12 cellular contexts compared by ENCODE assay signal in genomic region chrX:153921511-153922285, GRCh38. TPM values are rescaled to one million over a fixed set of nuclear protein-coding genes. Genes with fewer than 3 reads are reported as not detected.
DNase-seq lines count a peak whose midpoint lies in the region; ATAC-seq, FAIRE-seq and TF ChIP-seq lines count a peak whose summit lies in the region.
"Had no signal": no experiment of that assay in that cellular context is flagged by ENCODE, and none has a peak within 500 bp of the region (broad histone marks: within the 10 kb centered on the region; RNA-seq: fewer than 3 reads in every experiment).

No MANE protein-coding gene starts in this region.

- intact Hi-C loops in heart right ventricle (cut with DNase I) (loop anchor here in 5 of 10 donors (2.0 to 10.0 kb wide), 3 partner anchors 27 to 127 kb away; partner anchors contain the start of genes IDH3G (in 3 of the 5) and SSR4 (in 3 of the 5)), Right ventricle myocardium inferior (cut with DNase I) (no loop called here), kidney (cut with DNase I) (no loop called here), transverse colon (cut with DNase I; ENCODE audit: low total_unique reads) (no loop called here)

- no peak for FAIRE-seq in kidney (lab: Jason Lieb, UNC)

- H3K36me3 ChIP-seq in heart right ventricle (peaks cover 0 to 29% (median 0%) of the 10 kb centered on the region in 9 donors), kidney (ENCODE audit: control insufficient read depth in 1 of 2, insufficient read depth in 2 of 2, low read length in 2 of 2) (no peaks in the 10 kb centered on the region), transverse colon (no peaks in the 10 kb centered on the region)
- H3K36me3 ChIP-seq: prostate gland had no signal

- peaks cover 0 to 58% (median 33%) of the 10 kb centered on the region in 9 donors for H3K4me1 ChIP-seq in heart right ventricle
- H3K4me1 ChIP-seq in kidney (ENCODE audit: control insufficient read depth in 1 of 2, insufficient read depth in 1 of 2, low read depth in 1 of 2, low read length in 2 of 2): peaks cover 2 to 17% of the 10 kb centered on the region in 2 donors
- H3K4me1 ChIP-seq in transverse colon: peaks cover 0 to 30% (median 6%) of the 10 kb centered on the region in 4 donors
- H3K4me1 ChIP-seq: prostate gland had no signal

- H3K27me3 ChIP-seq in heart right ventricle (peaks cover 0 to 92% (median 0%) of the 10 kb centered on the region in 7 donors), transverse colon (no peaks in the 10 kb centered on the region)

- H3K4me3 ChIP-seq in heart right ventricle (peak overlapping the region in 6 of 10 donors; percentile 2 to 71 (median 28)), kidney (ENCODE audit: low read length in 2 of 2) (no peak overlapping the region), transverse colon (no peak overlapping the region)
- H3K4me3 ChIP-seq: prostate gland had no signal

- TF ChIP-seq EP300 in transverse colon (IDR thresholded peaks at IDR 0.05; ENCODE audit: low read depth): no peak

- DNase-seq in heart right ventricle (no peak), Right ventricle myocardium inferior (ENCODE audit: missing footprints) (no peak), T-helper 17 cell (no peak), kidney (peak; percentile 75), transverse colon (no peak), progenitor cell of endocrine pancreas (ENCODE audit: low spot score, unreplicated experiment) (no peak), GM13976 (ENCODE audit: low spot score) (no peak)
- DNase-seq in stimulated activated CD4-positive, alpha-beta T cell treated with anti-CD3 and anti-CD28 coated beads, Interleukin-12 subunit alpha, Interleukin-12 subunit beta, amount 100 ng/mL, for 4 hours: no peak
- DNase-seq: activated CD4-positive, alpha-beta T cell treated with anti-CD3 and anti-CD28 coated beads for 48 hours; NCI-H2029 treated with DMSO at 0.1 percent for 48 hours had no signal

- 40 to 45% methylated on average over 22 to 34 of the region's 36 CpGs for WGBS in heart right ventricle, 2 donors
- 83% methylated on average over 27 of the region's 36 CpGs; no CpG with 5 or more reads in 1 of the 2 donors for WGBS in transverse colon (ENCODE audit: low coverage in 1 of 2), 2 donors

- no peaks in the 10 kb centered on the region for H3K9me3 ChIP-seq in heart right ventricle
- H3K9me3 ChIP-seq in T-helper 17 cell (ENCODE audit: control insufficient read depth, low read length, poor library complexity, severe bottlenecking): no peaks in the 10 kb centered on the region
- H3K9me3 ChIP-seq in kidney (ENCODE audit: control insufficient read depth in 1 of 2, low read length in 2 of 2): no peaks in the 10 kb centered on the region
- no peaks in the 10 kb centered on the region for H3K9me3 ChIP-seq in transverse colon
- H3K9me3 ChIP-seq: prostate gland had no signal

- H3K27ac ChIP-seq in heart right ventricle (peak overlapping the region in 9 of 10 donors; percentile 12 to 99 (median 39)), kidney (ENCODE audit: low read depth in 2 of 2, low read length in 2 of 2) (no peak overlapping the region), transverse colon (peak overlapping the region in 3 of 4 donors; percentile 8 to 62 (median 42))
- H3K27ac ChIP-seq: prostate gland had no signal

- H3K4me1 Mint-ChIP-seq in T-helper 17 cell (peaks cover 17% of the 10 kb centered on the region), progenitor cell of endocrine pancreas (ENCODE audit: low read depth) (peaks cover 2% of the 10 kb centered on the region)

- in situ Hi-C loops in transverse colon (cut with MboI; ENCODE audit: low pct_ligation_motif_present in 1 of 4, low pct_unique_long_range_greater_than_20kb in 1 of 4, low sequenced_read_pairs in 3 of 4): loop anchor here in 1 of 4 donors (25.0 kb wide), 1 partner anchor 109 kb away; no protein-coding TSS in a partner anchor
- in situ Hi-C loops in GM13976 (cut with MboI; ENCODE audit: low sequenced_read_pairs, unreplicated experiment): no loop called here

- H3K9ac ChIP-seq in kidney (ENCODE audit: low read length in 2 of 2): no peak overlapping the region

- no peak for TF ChIP-seq POLR2A in transverse colon (IDR thresholded peaks at IDR 0.05)

- no peaks in the 10 kb centered on the region for H3K9me3 Mint-ChIP-seq in progenitor cell of endocrine pancreas (ENCODE audit: low read depth)

- H3K27ac Mint-ChIP-seq in T-helper 17 cell: no peak overlapping the region
- H3K27ac Mint-ChIP-seq in progenitor cell of endocrine pancreas: no peak overlapping the region

- TF ChIP-seq CTCF in heart right ventricle (IDR thresholded peaks at IDR 0.05) (no peak), kidney (IDR thresholded peaks at IDR 0.05; ENCODE audit: borderline replicate concordance, extremely low read depth, insufficient read depth) (no peak), transverse colon (IDR thresholded peaks at IDR 0.05) (no peak), progenitor cell of endocrine pancreas (IDR thresholded peaks at IDR 0.05; ENCODE audit: unreplicated experiment) (no peak), GM13976 (IDR thresholded peaks at IDR 0.05; ENCODE audit: borderline replicate concordance, control extremely low read depth, extremely low read depth, insufficient read depth, missing control alignments) (no peak)

- no peaks in the 10 kb centered on the region for H3K36me3 Mint-ChIP-seq in T-helper 17 cell (ENCODE audit: low read depth)
- H3K36me3 Mint-ChIP-seq in progenitor cell of endocrine pancreas (ENCODE audit: insufficient read depth): peaks cover 1% of the 10 kb centered on the region

- H3K27me3 Mint-ChIP-seq in T-helper 17 cell (no peaks in the 10 kb centered on the region), progenitor cell of endocrine pancreas (no peaks in the 10 kb centered on the region)

- H3K4me3 Mint-ChIP-seq in T-helper 17 cell (peak overlapping the region; percentile 92), progenitor cell of endocrine pancreas (ENCODE audit: low read depth) (no peak overlapping the region)

- ATAC-seq in heart right ventricle (peak in 6 of 8 donors; percentile 3 to 24 (median 8)), Right ventricle myocardium inferior (no peak), T-helper 17 cell (no peak)

RNA-seq across cellular contexts. Expression of gene ARHGAP4, which starts 4.4 kb away (rescaled TPM):
- total RNA-seq in heart right ventricle (10 to 100 TPM in 4 of 10 donors, 1 to 10 TPM in 6; 5.5 to 25.3 (median 8.2) TPM), Right ventricle myocardium inferior (9.7 TPM), T-helper 17 cell (100 to 1,000 TPM; 374 to 404 TPM), kidney (73.0 TPM), transverse colon (10 to 100 TPM; 44.9 to 52.4 (median 49.9) TPM), progenitor cell of endocrine pancreas (16.4 and 16.7 TPM in 2 replicates)
- polyA plus RNA-seq in heart right ventricle (10 to 100 TPM; 19.1 to 65.5 TPM), kidney (ENCODE audit: insufficient read depth, low read depth, low replicate concordance) (38.3 TPM)

RNA-seq across cellular contexts. Expression of gene NAA10, which starts 13.1 kb away (rescaled TPM):
- 10 to 100 TPM; 46.9 to 88.9 (median 54.5) TPM for total RNA-seq in heart right ventricle
- 100 to 1,000 TPM; 151 to 228 TPM for polyA plus RNA-seq in heart right ventricle
- total RNA-seq in Right ventricle myocardium inferior: 80.6 TPM
- total RNA-seq in T-helper 17 cell: 10 to 100 TPM; 42.8 to 48.5 TPM
- total RNA-seq in kidney: 79.3 TPM
- 120 TPM for polyA plus RNA-seq in kidney (ENCODE audit: insufficient read depth, low read depth, low replicate concordance)
- 10 to 100 TPM; 29.9 to 57.2 (median 47.4) TPM for total RNA-seq in transverse colon
- total RNA-seq in progenitor cell of endocrine pancreas: 85.3 and 86.3 TPM in 2 replicates

RNA-seq across cellular contexts. Expression of gene AVPR2, which starts 17.2 kb away (rescaled TPM):
- 1 to 10 TPM; 1.4 to 4.9 (median 2.1) TPM for total RNA-seq in heart right ventricle
- 1 to 10 TPM; 6.6 to 8.9 TPM for polyA plus RNA-seq in heart right ventricle
- 3.2 TPM for total RNA-seq in Right ventricle myocardium inferior
- total RNA-seq in T-helper 17 cell: not detected
- 2.3 TPM for total RNA-seq in kidney
- polyA plus RNA-seq in kidney (ENCODE audit: insufficient read depth, low read depth, low replicate concordance): 22.1 TPM
- total RNA-seq in transverse colon: 10 to 100 TPM in 1 of 4 donors, 1 to 10 TPM in 1, under 1 TPM in 1, not detected in 1; 0.41 to 72.2 (median 9.8) TPM
- total RNA-seq in progenitor cell of endocrine pancreas: not detected in 2 replicates
- total RNA-seq: HT1080 had no signal

RNA-seq across cellular contexts. Expression of gene RENBP, which starts 22.7 kb away (rescaled TPM):
- total RNA-seq in heart right ventricle (10 to 100 TPM in 4 of 10 donors, 1 to 10 TPM in 6; 7.0 to 17.0 (median 9.6) TPM), Right ventricle myocardium inferior (8.8 TPM), T-helper 17 cell (10 to 100 TPM in 1 of 2 donors, 1 to 10 TPM in 1; 8.8 to 11.5 TPM), kidney (22.9 TPM), transverse colon (10 to 100 TPM in 1 of 4 donors, 1 to 10 TPM in 2, not detected in 1; 4.6 to 13.1 (median 7.2) TPM), progenitor cell of endocrine pancreas (2.5 and 3.3 TPM in 2 replicates)
- polyA plus RNA-seq in heart right ventricle (10 to 100 TPM in 1 of 2 donors, 1 to 10 TPM in 1; 6.0 to 16.6 TPM), kidney (ENCODE audit: insufficient read depth, low read depth, low replicate concordance) (78.2 TPM)

RNA-seq across cellular contexts. Expression of gene L1CAM, which starts 35.7 kb away (rescaled TPM):
- total RNA-seq in heart right ventricle (1 to 10 TPM; 1.1 to 5.6 (median 2.8) TPM), Right ventricle myocardium inferior (6.1 TPM), T-helper 17 cell (1 to 10 TPM; 2.3 to 3.9 TPM), kidney (71.9 TPM), transverse colon (1 to 10 TPM; 5.2 to 7.1 (median 6.1) TPM), progenitor cell of endocrine pancreas (1.4 and 2.4 TPM in 2 replicates)
- polyA plus RNA-seq in heart right ventricle (1 to 10 TPM; 2.4 to 2.6 TPM), kidney (ENCODE audit: insufficient read depth, low read depth, low replicate concordance) (26.1 TPM)

Comparison
In these comparisons a context has a peak if more than half of its experiments do, and no peak if none do; other contexts are left out.
1. ATAC-seq: peak in heart right ventricle (6 of 8); none in Right ventricle myocardium inferior (single experiment) and T-helper 17 cell (single experiment).
2. H3K27ac ChIP-seq: peak in heart right ventricle (9 of 10) and transverse colon (3 of 4); none in kidney (0 of 2).
3. H3K4me3 ChIP-seq: peak in heart right ventricle (6 of 10); none in kidney (0 of 2) and transverse colon (0 of 4).